ENCODE assay signal across 10 cellular contexts in genomic region chr19:10192922-10193321, GRCh38. TPM values are rescaled to one million over a fixed set of nuclear protein-coding genes. Genes with fewer than 3 reads are reported as not detected.
DNase-seq lines count a peak whose midpoint lies in the region; ATAC-seq and TF ChIP-seq lines count a peak whose summit lies in the region.
"Had no signal": no experiment of that assay in that cellular context is flagged by ENCODE, and none has a peak within 500 bp of the region (broad histone marks: within the 10 kb centered on the region; RNA-seq: fewer than 3 reads in every experiment).

No MANE protein-coding gene starts in this region.

- peak overlapping the region; percentile 100 for H3K4me3 Mint-ChIP-seq in stimulated activated naive CD8-positive, alpha-beta T cell treated with anti-CD3 and anti-CD28 coated beads, Interleukin-15, Interleukin-2, amounts not matched to agents 100 ng/mL and 50 ng/mL, for 24 hours
- H3K4me3 Mint-ChIP-seq in T-helper 17 cell (peak overlapping the region; percentile 12), CD14-positive monocyte (no peak overlapping the region)

- no peaks in the 10 kb centered on the region for H3K9me3 Mint-ChIP-seq in stimulated activated naive CD8-positive, alpha-beta T cell treated with anti-CD3 and anti-CD28 coated beads, Interleukin-15, Interleukin-2, amounts not matched to agents 100 ng/mL and 50 ng/mL, for 24 hours
- no peaks in the 10 kb centered on the region for H3K9me3 Mint-ChIP-seq in CD14-positive monocyte

- intact Hi-C loops in CD14-positive monocyte (cut with micrococcal nuclease): loop anchor here (5.0 to 10.0 kb wide), 3 partner anchors 59 to 88 kb away; partner anchors contain the start of genes ANGPTL6 (in 1 of the 2), MRPL4 (in 1 of the 2) and PPAN (in 1 of the 2)

- peaks cover 62% of the 10 kb centered on the region for H3K4me1 Mint-ChIP-seq in stimulated activated naive CD8-positive, alpha-beta T cell treated with anti-CD3 and anti-CD28 coated beads, Interleukin-15, Interleukin-2, amounts not matched to agents 100 ng/mL and 50 ng/mL, for 24 hours (ENCODE audit: low read depth)
- H3K4me1 Mint-ChIP-seq in T-helper 17 cell (peaks cover 22% of the 10 kb centered on the region), CD14-positive monocyte (peaks cover 19% of the 10 kb centered on the region)

- H3K36me3 Mint-ChIP-seq in stimulated activated naive CD8-positive, alpha-beta T cell treated with anti-CD3 and anti-CD28 coated beads, Interleukin-15, Interleukin-2, amounts not matched to agents 100 ng/mL and 50 ng/mL, for 24 hours (ENCODE audit: low read depth): peaks cover 34% of the 10 kb centered on the region
- H3K36me3 Mint-ChIP-seq in T-helper 17 cell (ENCODE audit: low read depth): no peaks in the 10 kb centered on the region
- peaks cover 14 to 21% of the 10 kb centered on the region in 2 donors for H3K36me3 Mint-ChIP-seq in CD14-positive monocyte

- no peaks in the 10 kb centered on the region for H3K9me3 ChIP-seq in T-helper 17 cell (ENCODE audit: control insufficient read depth, low read length, poor library complexity, severe bottlenecking)

- no peaks in the 10 kb centered on the region for H3K27me3 Mint-ChIP-seq in stimulated activated naive CD8-positive, alpha-beta T cell treated with anti-CD3 and anti-CD28 coated beads, Interleukin-15, Interleukin-2, amounts not matched to agents 100 ng/mL and 50 ng/mL, for 24 hours
- H3K27me3 Mint-ChIP-seq in T-helper 17 cell (no peaks in the 10 kb centered on the region), CD14-positive monocyte (ENCODE audit: low read depth in 3 of 3) (peaks cover 0 to 1% (median 0%) of the 10 kb centered on the region in 3 donors)

- DNase-seq in stimulated activated naive CD8-positive, alpha-beta T cell treated with anti-CD3 and anti-CD28 coated beads, Interleukin-15, Interleukin-2, amounts not matched to agents 100 U/mL and 50 U/mL, for 24 hours: no peak
- DNase-seq in T-helper 17 cell: no peak
- DNase-seq in fibroblast of the aortic adventitia (ENCODE audit: low read depth): no peak
- DNase-seq in NCI-H446 (lab: John Stamatoyannopoulos, UW): no peak
- no peak for DNase-seq in hippocampal formation (lab: John Stamatoyannopoulos, UW)
- no peak for DNase-seq in C1 segment of cervical spinal cord (lab: John Stamatoyannopoulos, UW)
- no peak for DNase-seq in CD14-positive monocyte (ENCODE audit: low spot score)
- DNase-seq: NCI-H2081, Right ventricle myocardium superior had no signal

- peak overlapping the region; percentile 83 for H3K4me3 ChIP-seq in fibroblast of the aortic adventitia (ENCODE audit: low read depth, low read length)

- no peak for ATAC-seq in stimulated activated naive CD8-positive, alpha-beta T cell treated with anti-CD3 and anti-CD28 coated beads, Interleukin-15, Interleukin-2, amounts not matched to agents 100 U/mL and 50 U/mL, for 24 hours
- no peak for ATAC-seq in T-helper 17 cell

- TF ChIP-seq CTCF in fibroblast of the aortic adventitia (IDR thresholded peaks at IDR 0.05; ENCODE audit: insufficient read depth, low read length) (no peak), CD14-positive monocyte (IDR thresholded peaks at IDR 0.05) (no peak)

- peak overlapping the region; percentile 100 for H3K27ac Mint-ChIP-seq in stimulated activated naive CD8-positive, alpha-beta T cell treated with anti-CD3 and anti-CD28 coated beads, Interleukin-15, Interleukin-2, amounts not matched to agents 100 ng/mL and 50 ng/mL, for 24 hours
- peak overlapping the region; percentile 86 for H3K27ac Mint-ChIP-seq in T-helper 17 cell
- peak overlapping the region in 2 of 7 donors; percentile 65 to 77 for H3K27ac Mint-ChIP-seq in CD14-positive monocyte

RNA-seq across cellular contexts. Expression of gene DNMT1, which starts 1.8 kb away (rescaled TPM):
- total RNA-seq in T-helper 17 cell (100 to 1,000 TPM; 204 to 229 TPM), fibroblast of the aortic adventitia (ENCODE audit: low replicate concordance) (72.9 and 116 TPM in 2 replicates)
- 10 to 100 TPM; 17.6 to 19.0 TPM for polyA plus RNA-seq in CD14-positive monocyte

RNA-seq across cellular contexts. Expression of gene S1PR2, which starts 38.2 kb away (rescaled TPM):
- total RNA-seq in T-helper 17 cell: 10 to 100 TPM; 14.2 to 18.1 TPM
- 9.7 and 44.6 TPM in 2 replicates for total RNA-seq in fibroblast of the aortic adventitia (ENCODE audit: low replicate concordance)
- under 1 TPM; 0.40 to 0.55 TPM for polyA plus RNA-seq in CD14-positive monocyte

RNA-seq across cellular contexts. Expression of gene MRPL4, which starts 59.1 kb away (rescaled TPM):
- total RNA-seq in T-helper 17 cell (10 to 100 TPM; 33.8 to 44.2 TPM), fibroblast of the aortic adventitia (ENCODE audit: low replicate concordance) (23.1 and 33.9 TPM in 2 replicates)
- polyA plus RNA-seq in CD14-positive monocyte: 10 to 100 TPM; 20.4 to 22.7 TPM

Comparison
In these comparisons a context has a peak if more than half of its experiments do, and no peak if none do; other contexts are left out.
1. H3K4me3 Mint-ChIP-seq: peak in stimulated activated naive CD8-positive, alpha-beta T cell treated with anti-CD3 and anti-CD28 coated beads, Interleukin-15, Interleukin-2, amounts not matched to agents 100 ng/mL and 50 ng/mL, for 24 hours (single experiment) and T-helper 17 cell (single experiment); none in CD14-positive monocyte (0 of 2).